Comparison of ENCODE assay signal across 23 cellular contexts in genomic region chr3:179182892-179183291, GRCh38. TPM values are rescaled to one million over a fixed set of nuclear protein-coding genes. Genes with fewer than 3 reads are reported as not detected.
A peak's percentile ranks its signal among the peaks of the same experiment; 100 is the strongest.
DNase-seq lines count a peak whose midpoint lies in the region; ATAC-seq and TF ChIP-seq lines count a peak whose summit lies in the region.
"Had no signal": no experiment of that assay in that cellular context is flagged by ENCODE, and none has a peak within 500 bp of the region (broad histone marks: within the 10 kb centered on the region; RNA-seq: fewer than 3 reads in every experiment).

No MANE protein-coding gene starts in this region.

- no peaks in the 10 kb centered on the region for H3K27me3 ChIP-seq in suprapubic skin
- H3K27me3 ChIP-seq: brain microvascular endothelial cell, foreskin keratinocyte had no signal

- H3K36me3 ChIP-seq in suprapubic skin: no peaks in the 10 kb centered on the region
- H3K36me3 ChIP-seq: brain microvascular endothelial cell had no signal

- CTCF ChIA-PET in activated naive CD4-positive, alpha-beta T cell treated with anti-CD3 and anti-CD28 coated beads, Interleukin-2, amount 10 ng/mL, durations not matched to agents 7 days and 5 days (lab: Charles Lee): no interaction called here

- H3K4me3 Mint-ChIP-seq in activated naive CD4-positive, alpha-beta T cell treated with anti-CD3 and anti-CD28 coated beads, Interleukin-2, amount 50 U/mL, for 24 hours: no peak overlapping the region
- no peak overlapping the region for H3K4me3 Mint-ChIP-seq in activated naive CD4-positive, alpha-beta T cell treated with anti-CD3 and anti-CD28 coated beads, Interleukin-2, amount 10 ng/mL, durations not matched to agents 7 days and 5 days
- H3K4me3 Mint-ChIP-seq in T-helper 17 cell: no peak overlapping the region
- H3K4me3 Mint-ChIP-seq: H9 had no signal

- H3K4me1 Mint-ChIP-seq in activated naive CD4-positive, alpha-beta T cell treated with anti-CD3 and anti-CD28 coated beads, Interleukin-2, amount 50 U/mL, for 24 hours: peaks cover 55% of the 10 kb centered on the region
- peaks cover 6% of the 10 kb centered on the region for H3K4me1 Mint-ChIP-seq in activated naive CD4-positive, alpha-beta T cell treated with anti-CD3 and anti-CD28 coated beads, Interleukin-2, amount 10 ng/mL, durations not matched to agents 7 days and 5 days
- peaks cover 37% of the 10 kb centered on the region for H3K4me1 Mint-ChIP-seq in T-helper 17 cell

- H3K4me3 ChIP-seq in fibroblast of mammary gland (ENCODE audit: control insufficient read depth, low read depth, low read length) (no peak overlapping the region), suprapubic skin (no peak overlapping the region)

- no peaks in the 10 kb centered on the region for H3K27me3 Mint-ChIP-seq in activated naive CD4-positive, alpha-beta T cell treated with anti-CD3 and anti-CD28 coated beads, Interleukin-2, amount 50 U/mL, for 24 hours
- H3K27me3 Mint-ChIP-seq in activated naive CD4-positive, alpha-beta T cell treated with anti-CD3 and anti-CD28 coated beads, Interleukin-2, amount 10 ng/mL, durations not matched to agents 7 days and 5 days: no peaks in the 10 kb centered on the region
- H3K27me3 Mint-ChIP-seq in T-helper 17 cell: no peaks in the 10 kb centered on the region
- H3K27me3 Mint-ChIP-seq: CD4-positive, alpha-beta memory T cell had no signal

- peaks cover 62% of the 10 kb centered on the region for H3K4me1 ChIP-seq in suprapubic skin

- 98% methylated on average over 1 of the region's 1 CpG for WGBS in suprapubic skin

- H3K27ac ChIP-seq in suprapubic skin: peak overlapping the region; percentile 75
- H3K27ac ChIP-seq: brain microvascular endothelial cell, foreskin keratinocyte had no signal

- no peaks in the 10 kb centered on the region for H3K9me3 Mint-ChIP-seq in activated naive CD4-positive, alpha-beta T cell treated with anti-CD3 and anti-CD28 coated beads, Interleukin-2, amount 50 U/mL, for 24 hours
- H3K9me3 Mint-ChIP-seq in activated naive CD4-positive, alpha-beta T cell treated with anti-CD3 and anti-CD28 coated beads, Interleukin-2, amount 10 ng/mL, durations not matched to agents 7 days and 5 days: no peaks in the 10 kb centered on the region
- H3K9me3 Mint-ChIP-seq: CD4-positive, alpha-beta memory T cell; H9 had no signal

- TF ChIP-seq CTCF in fibroblast of mammary gland (conservative IDR thresholded peaks at IDR 0.05; ENCODE audit: control insufficient read depth, insufficient read depth, low read depth, low read length) (no peak), suprapubic skin (IDR thresholded peaks at IDR 0.05) (no peak)

- no peaks in the 10 kb centered on the region for H3K36me3 Mint-ChIP-seq in activated naive CD4-positive, alpha-beta T cell treated with anti-CD3 and anti-CD28 coated beads, Interleukin-2, amount 50 U/mL, for 24 hours
- no peaks in the 10 kb centered on the region for H3K36me3 Mint-ChIP-seq in activated naive CD4-positive, alpha-beta T cell treated with anti-CD3 and anti-CD28 coated beads, Interleukin-2, amount 10 ng/mL, durations not matched to agents 7 days and 5 days
- H3K36me3 Mint-ChIP-seq in T-helper 17 cell (ENCODE audit: low read depth): no peaks in the 10 kb centered on the region

- no peaks in the 10 kb centered on the region for H3K9me3 ChIP-seq in T-helper 17 cell (ENCODE audit: control insufficient read depth, low read length, poor library complexity, severe bottlenecking)
- no peaks in the 10 kb centered on the region for H3K9me3 ChIP-seq in suprapubic skin

- no peak for TF ChIP-seq POLR2A in suprapubic skin (IDR thresholded peaks at IDR 0.05)

- H3K27ac Mint-ChIP-seq in activated naive CD4-positive, alpha-beta T cell treated with anti-CD3 and anti-CD28 coated beads, Interleukin-2, amount 50 U/mL, for 24 hours: peak overlapping the region; percentile 15
- H3K27ac Mint-ChIP-seq in activated naive CD4-positive, alpha-beta T cell treated with anti-CD3 and anti-CD28 coated beads, Interleukin-2, amount 10 ng/mL, durations not matched to agents 7 days and 5 days: no peak overlapping the region
- H3K27ac Mint-ChIP-seq in T-helper 17 cell: peak overlapping the region; percentile 19
- H3K27ac Mint-ChIP-seq: CD4-positive, alpha-beta memory T cell; H9 had no signal

- no peak for TF ChIP-seq EP300 in suprapubic skin (IDR thresholded peaks at IDR 0.05)

- no peak for DNase-seq in activated naive CD4-positive, alpha-beta T cell treated with anti-CD3 and anti-CD28 coated beads, Interleukin-2, amount 10 ng/mL, durations not matched to agents 7 days and 5 days
- DNase-seq in T-helper 17 cell (no peak), fibroblast of mammary gland (ENCODE audit: low read depth) (peak; percentile 44), suprapubic skin (ENCODE audit: low spot score in 2 of 2) (no peak), SW 1271 (lab: John Stamatoyannopoulos, UW) (no peak)
- no peak for DNase-seq in stimulated activated CD4-positive, alpha-beta T cell treated with anti-CD3 and anti-CD28 coated beads, Interleukin-1b, Interleukin-23, amount 100 ng/mL, for 48 hours
- DNase-seq: activated CD4-positive, alpha-beta T cell treated with anti-CD3 and anti-CD28 coated beads, Interleukin-2, amount 50 U/mL, for 4 hours; activated T-cell treated with anti-CD3 and anti-CD28 coated beads, Interleukin-2, amount 50 U/mL, for 48 hours; amygdala; CD4-positive, alpha-beta memory T cell; effector CD8-positive, alpha-beta T cell; H9; MV-4-11; NCI-H1436 treated with DMSO at 0.1 percent for 48 hours; NCI-H2081 treated with DMSO at 0.1 percent for 48 hours; Right ventricle myocardium superior; stimulated activated CD4-positive, alpha-beta T cell treated with anti-CD3 and anti-CD28 coated beads, Interleukin-12 subunit alpha, Interleukin-12 subunit beta, amount 100 ng/mL, for 4 hours had no signal

- no peak for ATAC-seq in T-helper 17 cell
- no peak for ATAC-seq in GM21576 (IDR thresholded peaks at IDR 0.05; ENCODE audit: unreplicated experiment)
- ATAC-seq: Panc1, sciatic nerve had no signal

RNA-seq across cellular contexts. Expression of gene PIK3CA, which starts 34.7 kb away (rescaled TPM):
- 10 to 100 TPM; 42.4 to 45.4 TPM for total RNA-seq in T-helper 17 cell
- total RNA-seq in suprapubic skin: 10 to 100 TPM; 14.8 to 26.6 (median 18.6) TPM
